In genomic region chr17:16989953-16990860, GRCh38 we compare ENCODE assay signal across 1 cellular context.
TF ChIP-seq lines count a peak whose summit lies in the region.

No MANE protein-coding gene starts in this region.

TF ChIP-seq in WTC11, 78 proteins besides CTCF, POLR2A, EP300 and RAD21:
- TF ChIP-seq, protein P1, sequence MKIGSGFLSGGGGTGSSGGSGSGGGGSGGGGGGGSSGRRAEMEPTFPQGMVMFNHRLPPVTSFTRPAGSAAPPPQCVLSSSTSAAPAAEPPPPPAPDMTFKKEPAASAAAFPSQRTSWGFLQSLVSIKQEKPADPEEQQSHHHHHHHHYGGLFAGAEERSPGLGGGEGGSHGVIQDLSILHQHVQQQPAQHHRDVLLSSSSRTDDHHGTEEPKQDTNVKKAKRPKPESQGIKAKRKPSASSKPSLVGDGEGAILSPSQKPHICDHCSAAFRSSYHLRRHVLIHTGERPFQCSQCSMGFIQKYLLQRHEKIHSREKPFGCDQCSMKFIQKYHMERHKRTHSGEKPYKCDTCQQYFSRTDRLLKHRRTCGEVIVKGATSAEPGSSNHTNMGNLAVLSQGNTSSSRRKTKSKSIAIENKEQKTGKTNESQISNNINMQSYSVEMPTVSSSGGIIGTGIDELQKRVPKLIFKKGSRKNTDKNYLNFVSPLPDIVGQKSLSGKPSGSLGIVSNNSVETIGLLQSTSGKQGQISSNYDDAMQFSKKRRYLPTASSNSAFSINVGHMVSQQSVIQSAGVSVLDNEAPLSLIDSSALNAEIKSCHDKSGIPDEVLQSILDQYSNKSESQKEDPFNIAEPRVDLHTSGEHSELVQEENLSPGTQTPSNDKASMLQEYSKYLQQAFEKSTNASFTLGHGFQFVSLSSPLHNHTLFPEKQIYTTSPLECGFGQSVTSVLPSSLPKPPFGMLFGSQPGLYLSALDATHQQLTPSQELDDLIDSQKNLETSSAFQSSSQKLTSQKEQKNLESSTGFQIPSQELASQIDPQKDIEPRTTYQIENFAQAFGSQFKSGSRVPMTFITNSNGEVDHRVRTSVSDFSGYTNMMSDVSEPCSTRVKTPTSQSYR (CRISPR knock-in tag; IDR thresholded peaks at IDR 0.05): no peak
- TF ChIP-seq CBFB (CRISPR knock-in tag; IDR thresholded peaks at IDR 0.05; ENCODE audit: low read depth) (no peak), PRRX2 (CRISPR knock-in tag; IDR thresholded peaks at IDR 0.05) (no peak)
